ENCODE assay signal across 9 cellular contexts in the genomic region with DNA sequence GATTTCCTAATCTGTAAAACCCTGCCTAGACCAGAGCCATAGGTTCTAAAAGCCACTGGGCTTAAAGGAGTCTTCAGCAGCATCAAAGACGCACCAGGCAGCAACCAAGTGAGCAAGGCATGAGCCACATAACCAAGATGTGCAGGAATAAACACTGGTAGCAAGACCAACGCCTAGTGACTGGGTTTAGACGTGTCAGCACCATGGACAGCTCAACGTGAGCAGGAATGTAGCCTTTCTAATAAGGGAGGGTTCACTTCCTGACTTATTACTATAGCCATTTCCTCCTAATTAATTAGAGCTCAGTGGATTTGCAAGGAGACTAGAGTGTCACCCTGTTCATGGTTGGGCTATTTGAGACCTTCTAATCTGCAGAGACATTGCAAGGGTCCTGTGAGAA.
DNase-seq lines count a peak whose midpoint lies in the region; ATAC-seq and TF ChIP-seq lines count a peak whose summit lies in the region.
"Had no signal": no experiment of that assay in that cellular context is flagged by ENCODE, and none has a peak within 500 bp of the region (broad histone marks: within the 10 kb centered on the region; RNA-seq: fewer than 3 reads in every experiment).

No MANE protein-coding gene starts in this region.

- CTCF ChIA-PET in HEK293T (lab: Yijun Ruan, JAX): no interaction called here

- no peaks in the 10 kb centered on the region for H3K36me3 Mint-ChIP-seq in activated T-helper 2 cell treated with anti-CD3 and anti-CD28 coated beads, Interferon-gamma antibody, Interleukin-2, Interleukin-4, amounts not matched to agents 10 μg/mL and 5 μg/mL and 100 μg/mL, durations not matched to agents 14 hours and 24 hours and 36 hours (ENCODE audit: low read depth)

- no peak for TF ChIP-seq CTCF in kidney epithelial cell (IDR thresholded peaks at IDR 0.05; ENCODE audit: insufficient read depth, low read length, poor library complexity, severe bottlenecking)

- H3K4me3 ChIP-seq in kidney epithelial cell (ENCODE audit: low read depth, low read length): no peak overlapping the region
- H3K4me3 ChIP-seq: tibial artery had no signal

- intact Hi-C loops in activated T-helper 2 cell treated with anti-CD3 and anti-CD28 coated beads, Interferon-gamma antibody, Interleukin-2, Interleukin-4, amounts not matched to agents 10 μg/mL and 5 μg/mL and 100 μg/mL, durations not matched to agents 14 hours and 24 hours and 36 hours (cut with micrococcal nuclease): no loop called here

- H3K4me3 Mint-ChIP-seq in activated T-helper 2 cell treated with anti-CD3 and anti-CD28 coated beads, Interferon-gamma antibody, Interleukin-2, Interleukin-4, amounts not matched to agents 10 μg/mL and 5 μg/mL and 100 μg/mL, durations not matched to agents 14 hours and 24 hours and 36 hours (ENCODE audit: low read depth): no peak overlapping the region

- H3K36me3 ChIP-seq in kidney epithelial cell (ENCODE audit: control insufficient read depth, insufficient read depth, low read length): no peaks in the 10 kb centered on the region
- H3K36me3 ChIP-seq: tibial artery had no signal

- no peak overlapping the region for H3K27ac Mint-ChIP-seq in activated T-helper 2 cell treated with anti-CD3 and anti-CD28 coated beads, Interferon-gamma antibody, Interleukin-2, Interleukin-4, amounts not matched to agents 10 μg/mL and 5 μg/mL and 100 μg/mL, durations not matched to agents 14 hours and 24 hours and 36 hours

- ATAC-seq in GM19395 (IDR thresholded peaks at IDR 0.05; ENCODE audit: unreplicated experiment): no peak
- no peak for ATAC-seq in GM19452 (IDR thresholded peaks at IDR 0.05; ENCODE audit: unreplicated experiment)
- no peak for ATAC-seq in GM18520 (IDR thresholded peaks at IDR 0.05; ENCODE audit: unreplicated experiment)

- H3K4me1 Mint-ChIP-seq in activated T-helper 2 cell treated with anti-CD3 and anti-CD28 coated beads, Interferon-gamma antibody, Interleukin-2, Interleukin-4, amounts not matched to agents 10 μg/mL and 5 μg/mL and 100 μg/mL, durations not matched to agents 14 hours and 24 hours and 36 hours (ENCODE audit: low read depth): no peaks in the 10 kb centered on the region

- H3K27me3 Mint-ChIP-seq in activated T-helper 2 cell treated with anti-CD3 and anti-CD28 coated beads, Interferon-gamma antibody, Interleukin-2, Interleukin-4, amounts not matched to agents 10 μg/mL and 5 μg/mL and 100 μg/mL, durations not matched to agents 14 hours and 24 hours and 36 hours (ENCODE audit: low read depth): no peaks in the 10 kb centered on the region

- H3K9me3 Mint-ChIP-seq in activated T-helper 2 cell treated with anti-CD3 and anti-CD28 coated beads, Interferon-gamma antibody, Interleukin-2, Interleukin-4, amounts not matched to agents 10 μg/mL and 5 μg/mL and 100 μg/mL, durations not matched to agents 14 hours and 24 hours and 36 hours: peaks cover 2% of the 10 kb centered on the region

- no peaks in the 10 kb centered on the region for H3K27me3 ChIP-seq in kidney epithelial cell (ENCODE audit: control insufficient read depth, insufficient read depth, low read length)
- H3K27me3 ChIP-seq: tibial artery had no signal

- POLR2A ChIA-PET in HEK293T (lab: Yijun Ruan, JAX): no interaction called here

- DNase-seq in CMK (ENCODE audit: low read depth): peak; percentile 8
- DNase-seq in HEK293T (ENCODE audit: extremely low spot score): peak; percentile 28
- DNase-seq in activated T-helper 2 cell treated with anti-CD3 and anti-CD28 coated beads, Interferon-gamma antibody, Interleukin-2, Interleukin-4, amounts not matched to agents 10 μg/mL and 5 μg/mL and 100 μg/mL, durations not matched to agents 14 hours and 24 hours and 36 hours (ENCODE audit: low spot score): peak; percentile 13
- DNase-seq in kidney epithelial cell (ENCODE audit: low read depth): peak; percentile 9
- DNase-seq in NCI-H2227 treated with DMSO at 0.1 percent for 48 hours (lab: John Stamatoyannopoulos, UW): no peak

TF ChIP-seq in HEK293T, 16 proteins besides CTCF, POLR2A, EP300 and RAD21:
- TF ChIP-seq SP1 (IDR thresholded peaks at IDR 0.05): no peak
- no peak for TF ChIP-seq BHLHE40 (IDR thresholded peaks at IDR 0.05; ENCODE audit: borderline replicate concordance)
- no peak for TF ChIP-seq CTBP1 (IDR thresholded peaks at IDR 0.05; ENCODE audit: borderline replicate concordance)
- TF ChIP-seq FOXA1 (IDR thresholded peaks at IDR 0.05): no peak
- TF ChIP-seq NFRKB (IDR thresholded peaks at IDR 0.05): no peak
- no peak for TF ChIP-seq SUZ12 (IDR thresholded peaks at IDR 0.05)
- TF ChIP-seq FOXK2 (IDR thresholded peaks at IDR 0.05): no peak
- TF ChIP-seq HDGF (IDR thresholded peaks at IDR 0.05; ENCODE audit: borderline replicate concordance): no peak
